In genomic region chr22:33272866-33273265, GRCh38 we compare ENCODE assay signal across 21 cellular contexts.
"Had no signal": no experiment of that assay in that cellular context is flagged by ENCODE, and none has a peak within 500 bp of the region (broad histone marks: within the 10 kb centered on the region; RNA-seq: fewer than 3 reads in every experiment).

No MANE protein-coding gene starts in this region.

- FAIRE-seq: TTC549 had no signal

- H3K9me3 ChIP-seq: gastroesophageal sphincter, suprapubic skin had no signal

- H3K27me3 ChIP-seq: gastroesophageal sphincter, hepatocyte, suprapubic skin had no signal

- H3K4me3 ChIP-seq: gastroesophageal sphincter, hepatocyte, skin epidermis, suprapubic skin had no signal

- H3K4me1 Mint-ChIP-seq: central memory CD8-positive, alpha-beta T cell; T-helper 17 cell had no signal

- DNase-seq: activated CD4-positive, alpha-beta T cell treated with anti-CD3 and anti-CD28 coated beads, Interleukin-2, amount 50 U/mL, for 1 hour; activated naive CD4-positive, alpha-beta T cell treated with anti-CD3 and anti-CD28 coated beads, Interleukin-2, amount 50 U/mL, for 16 hours; activated T-cell treated with anti-CD3 and anti-CD28 coated beads for 4 hours; amniotic stem cell; cortex of kidney; effector memory CD4-positive, alpha-beta T cell; kidney; left ventricle myocardium superior; retina; stimulated activated naive CD4-positive, alpha-beta T cell; T-helper 17 cell had no signal

- ATAC-seq: gastroesophageal sphincter, left ventricle myocardium superior, T-helper 17 cell had no signal

- H3K27me3 Mint-ChIP-seq: brain; central memory CD8-positive, alpha-beta T cell; T-helper 17 cell; type B pancreatic cell had no signal

- H3K4me3 Mint-ChIP-seq: brain; central memory CD8-positive, alpha-beta T cell; T-helper 17 cell; type B pancreatic cell had no signal

- H3K27ac Mint-ChIP-seq: activated T-helper 2 cell treated with anti-CD3 and anti-CD28 coated beads, Interferon-gamma antibody, Interleukin-2, Interleukin-4, amounts not matched to agents 10 μg/mL and 5 μg/mL and 100 μg/mL, durations not matched to agents 14 hours and 24 hours and 36 hours; T-helper 17 cell; type B pancreatic cell had no signal

- H3K4me2 ChIP-seq: hepatocyte had no signal

- H2AFZ ChIP-seq: hepatocyte had no signal

- H3K4me1 ChIP-seq: suprapubic skin had no signal

- H3K79me2 ChIP-seq: hepatocyte had no signal

- H3K9me3 Mint-ChIP-seq: activated T-helper 2 cell treated with anti-CD3 and anti-CD28 coated beads, Interferon-gamma antibody, Interleukin-2, Interleukin-4, amounts not matched to agents 10 μg/mL and 5 μg/mL and 100 μg/mL, durations not matched to agents 14 hours and 24 hours and 36 hours; brain; central memory CD8-positive, alpha-beta T cell; type B pancreatic cell had no signal

- H3K27ac ChIP-seq: epithelial cell of prostate, gastroesophageal sphincter, hepatocyte, suprapubic skin had no signal
